Comparison of ENCODE assay signal across 24 cellular contexts in the genomic region with DNA sequence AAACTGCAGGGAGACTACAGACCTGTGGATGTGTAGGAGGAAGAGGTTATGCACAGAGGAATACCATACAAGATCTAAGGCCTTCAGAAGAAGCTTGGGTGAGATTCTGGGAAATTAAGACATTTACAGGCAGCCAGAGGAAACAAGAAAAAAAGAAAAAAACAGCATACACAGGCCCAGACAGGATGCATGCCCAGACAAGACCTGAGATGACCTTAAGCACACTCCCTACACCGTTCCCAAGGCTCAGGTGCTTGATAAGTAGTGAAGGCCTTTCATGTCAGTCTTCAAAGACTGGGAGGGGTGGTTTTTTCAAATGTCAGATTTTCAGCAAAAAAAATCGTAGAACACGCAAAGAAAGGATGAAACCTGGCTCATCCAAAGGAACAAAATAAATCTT.
"Had no signal": no experiment of that assay in that cellular context is flagged by ENCODE, and none has a peak within 500 bp of the region (broad histone marks: within the 10 kb centered on the region; RNA-seq: fewer than 3 reads in every experiment).

No MANE protein-coding gene starts in this region.

- ATAC-seq: effector memory CD8-positive, alpha-beta T cell; left ventricle myocardium superior; lower lobe of right lung; natural killer cell; psoas muscle; right cardiac atrium; stimulated activated effector memory CD8-positive, alpha-beta T cell treated with anti-CD3 and anti-CD28 coated beads, Interleukin-12 subunit alpha, Interleukin-12 subunit beta, amount 100 ng/mL, for 72 hours had no signal

- H3K27me3 Mint-ChIP-seq: effector memory CD8-positive, alpha-beta T cell; memory B cell had no signal

- H3K36me3 ChIP-seq: esophagus muscularis mucosa, lower lobe of right lung, ovary, sigmoid colon, thyroid gland, upper lobe of left lung had no signal

- H3K9me3 ChIP-seq: ovary, thyroid gland had no signal

- H3K4me1 Mint-ChIP-seq: immature natural killer cell; memory B cell; natural killer cell; stimulated activated effector memory CD8-positive, alpha-beta T cell treated with anti-CD3 and anti-CD28 coated beads, Interleukin-12 subunit alpha, Interleukin-12 subunit beta, amount 100 ng/mL, for 72 hours had no signal

- H3K27ac Mint-ChIP-seq: effector memory CD8-positive, alpha-beta T cell; immature natural killer cell; memory B cell; natural killer cell; stimulated activated effector memory CD8-positive, alpha-beta T cell treated with anti-CD3 and anti-CD28 coated beads, Interleukin-12 subunit alpha, Interleukin-12 subunit beta, amount 100 ng/mL, for 72 hours had no signal

- H3K27me3 ChIP-seq: esophagus muscularis mucosa, ovary, sigmoid colon, stomach, thyroid gland, upper lobe of left lung had no signal

- H3K4me3 Mint-ChIP-seq: effector memory CD8-positive, alpha-beta T cell; immature natural killer cell; memory B cell; natural killer cell; stimulated activated effector memory CD8-positive, alpha-beta T cell treated with anti-CD3 and anti-CD28 coated beads, Interleukin-12 subunit alpha, Interleukin-12 subunit beta, amount 100 ng/mL, for 72 hours had no signal

- H3K4me1 ChIP-seq: esophagus muscularis mucosa, lower lobe of right lung, psoas muscle, sigmoid colon, stomach, thyroid gland, upper lobe of left lung had no signal

- H3K4me3 ChIP-seq: esophagus muscularis mucosa, lower lobe of right lung, ovary, psoas muscle, sigmoid colon, stomach, thyroid gland, upper lobe of left lung had no signal

- H3K27ac ChIP-seq: epithelial cell of prostate, esophagus muscularis mucosa, lower lobe of right lung, ovary, psoas muscle, sigmoid colon, stomach, thyroid gland, upper lobe of left lung had no signal

- H3K36me3 Mint-ChIP-seq: stimulated activated effector memory CD8-positive, alpha-beta T cell treated with anti-CD3 and anti-CD28 coated beads, Interleukin-12 subunit alpha, Interleukin-12 subunit beta, amount 100 ng/mL, for 72 hours had no signal

- DNase-seq: cortex of kidney; effector memory CD8-positive, alpha-beta T cell; hypothalamus; immature natural killer cell; islet precursor cell; left ventricle myocardium superior; lower lobe of right lung; natural killer cell; occipital lobe; ovary; posterior cingulate gyrus; psoas muscle; right cardiac atrium; sigmoid colon; stimulated activated CD4-positive, alpha-beta T cell treated with anti-CD3 and anti-CD28 coated beads, Interleukin-2, amount 100 ng/mL, for 24 hours; stimulated activated CD4-positive, alpha-beta T cell treated with anti-CD3 and anti-CD28 coated beads, Interleukin-4, amount 100 ng/mL, for 24 hours; stimulated activated naive CD4-positive, alpha-beta T cell treated with Interleukin-2 at 50 U/mL for 16 hours; stomach; thyroid gland; upper lobe of left lung had no signal
